8 cellular contexts compared by ENCODE assay signal in the genomic region with DNA sequence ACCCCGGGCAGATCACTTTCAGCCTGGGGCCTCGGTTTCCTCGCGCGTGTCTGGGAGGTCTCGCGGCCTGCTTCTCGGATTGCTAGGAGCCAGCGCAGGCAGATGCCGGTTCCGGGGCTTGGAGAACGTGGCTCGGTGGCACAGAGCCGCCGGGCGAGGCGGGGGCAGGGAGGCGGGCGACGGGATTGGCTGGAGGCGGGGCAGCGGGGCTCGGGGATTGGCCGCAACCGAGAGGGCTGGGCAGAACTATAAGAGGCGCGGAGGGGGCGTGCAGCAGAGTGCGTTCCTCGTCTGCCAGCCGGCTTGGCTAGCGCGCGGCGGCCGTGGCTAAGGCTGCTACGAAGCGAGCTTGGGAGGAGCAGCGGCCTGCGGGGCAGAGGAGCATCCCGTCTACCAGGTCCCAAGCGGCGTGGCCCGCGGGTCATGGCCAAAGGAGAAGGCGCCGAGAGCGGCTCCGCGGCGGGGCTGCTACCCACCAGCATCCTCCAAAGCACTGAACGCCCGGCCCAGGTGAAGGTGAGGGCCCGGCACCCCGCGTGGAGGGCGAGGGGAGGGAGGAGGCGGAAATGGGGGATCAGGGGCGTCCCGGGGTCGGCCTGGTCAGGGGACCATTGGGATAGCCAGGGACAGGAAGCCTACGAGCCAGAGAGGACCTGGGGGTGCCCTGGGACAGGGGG. TPM values are rescaled to one million over a fixed set of nuclear protein-coding genes. Genes with fewer than 3 reads are reported as not detected.
DNase-seq lines count a peak whose midpoint lies in the region; ATAC-seq and TF ChIP-seq lines count a peak whose summit lies in the region.

A gene (plus strand): TSS at position 276 of the 677 bp plus-strand sequence. CDS start 148 bp downstream, at position 424.

- H3K9me3 Mint-ChIP-seq in activated CD8-positive, alpha-beta T cell treated with anti-CD3 and anti-CD28 coated beads, Interleukin-2, amount 10 ng/mL, durations not matched to agents 7 days and 5 days (ENCODE audit: insufficient read depth), result no peaks in the 10 kb centered on the region

- POLR2A ChIA-PET in activated CD8-positive, alpha-beta T cell treated with anti-CD3 and anti-CD28 coated beads, Interleukin-2, amount 10 ng/mL, durations not matched to agents 7 days and 5 days (lab: Charles Lee), result interaction anchor here (0.9 to 1.9 kb wide), 2 partner anchors 18 to 85 kb away, joined by 3 to 8 read pairs; a partner anchor contains a TSS

- 0 to 1% methylated on average over 54 to 62 of the region's 62 CpGs for WGBS in lung, 2 donors

- H3K36me3 ChIP-seq in lung (ENCODE audit: control insufficient read depth in 2 of 2, insufficient read depth in 2 of 2, low read length in 2 of 2), result peaks cover 0 to 2% of the 10 kb centered on the region in 2 donors

- H3K4me3 Mint-ChIP-seq in activated CD8-positive, alpha-beta T cell treated with anti-CD3 and anti-CD28 coated beads, Interleukin-2, amount 10 ng/mL, durations not matched to agents 7 days and 5 days, result peak within 1 kb of the TSS; percentile 91

- peaks cover 0 to 6% of the 10 kb centered on the region in 2 donors for H3K4me1 ChIP-seq in lung (ENCODE audit: control insufficient read depth in 2 of 2, insufficient read depth in 2 of 2, low read length in 2 of 2)

- TF ChIP-seq CTCF in lung (IDR thresholded peaks at IDR 0.05; ENCODE audit: control extremely low read depth, extremely low read depth), result no peak

- CTCF ChIA-PET in activated CD8-positive, alpha-beta T cell treated with anti-CD3 and anti-CD28 coated beads, Interleukin-2, amount 10 ng/mL, durations not matched to agents 7 days and 5 days (lab: Charles Lee), result interaction anchor here (0.8 to 2.9 kb wide), 6 partner anchors 17 to 155 kb away, joined by 3 to 18 read pairs (median 4); no protein-coding TSS in a partner anchor

- ATAC-seq in HG03442 (IDR thresholded peaks at IDR 0.05; ENCODE audit: unreplicated experiment) (peak; percentile 75), lung (ENCODE audit: insufficient read depth, low FRiP score) (peak; percentile 89)
- peak; percentile 96 for ATAC-seq in activated CD8-positive, alpha-beta T cell treated with anti-CD3 and anti-CD28 coated beads, Interleukin-2, amount 10 ng/mL, durations not matched to agents 7 days and 5 days

- peak within 1 kb of the TSS; percentile 40 for H3K4me3 ChIP-seq in lung

- DNase-seq in AG08395 (ENCODE audit: low spot score), result peak; percentile 98
- DNase-seq in NCI-H526 treated with DMSO at 0.1 percent for 48 hours (lab: John Stamatoyannopoulos, UW), result peak; percentile 95
- peak; percentile 90 for DNase-seq in activated CD8-positive, alpha-beta T cell treated with anti-CD3 and anti-CD28 coated beads, Interleukin-2, amount 10 ng/mL, durations not matched to agents 7 days and 5 days
- peak; percentile 79 for DNase-seq in effector CD4-positive, alpha-beta T cell
- DNase-seq in lung (ENCODE audit: low spot score), result peak; percentile 95
- peak; percentile 86 to 95 (median 86) for DNase-seq in stimulated activated CD4-positive, alpha-beta T cell treated with anti-CD3 and anti-CD28 coated beads, TNF-alpha, amount 100 ng/mL, for 24 hours (ENCODE audit: low read depth in 3 of 3)

- peak; percentile 80 for TF ChIP-seq POLR2A in GM19099 (IDR thresholded peaks at IDR 0.05; ENCODE audit: extremely low read depth, insufficient read length, low read depth)

- peak within 1 kb of the TSS; percentile 81 for H3K27ac Mint-ChIP-seq in activated CD8-positive, alpha-beta T cell treated with anti-CD3 and anti-CD28 coated beads, Interleukin-2, amount 10 ng/mL, durations not matched to agents 7 days and 5 days

- H3K4me1 Mint-ChIP-seq in activated CD8-positive, alpha-beta T cell treated with anti-CD3 and anti-CD28 coated beads, Interleukin-2, amount 10 ng/mL, durations not matched to agents 7 days and 5 days (ENCODE audit: low read depth), result peaks cover 23% of the 10 kb centered on the region

- H3K27me3 ChIP-seq in lung (ENCODE audit: control insufficient read depth, insufficient read depth), result no peaks in the 10 kb centered on the region

- H3K27ac ChIP-seq in lung (ENCODE audit: low read depth in 1 of 2, low read length in 1 of 2), result peak within 1 kb of the TSS in 1 of 2 donors; percentile 79

- H3K9me3 ChIP-seq in lung (ENCODE audit: control insufficient read depth in 2 of 2, insufficient read depth in 1 of 2, low read length in 1 of 2), result no peaks in the 10 kb centered on the region

- peaks cover 2% of the 10 kb centered on the region for H3K27me3 Mint-ChIP-seq in activated CD8-positive, alpha-beta T cell treated with anti-CD3 and anti-CD28 coated beads, Interleukin-2, amount 10 ng/mL, durations not matched to agents 7 days and 5 days (ENCODE audit: low read depth)

- peaks cover 3% of the 10 kb centered on the region for H3K36me3 Mint-ChIP-seq in activated CD8-positive, alpha-beta T cell treated with anti-CD3 and anti-CD28 coated beads, Interleukin-2, amount 10 ng/mL, durations not matched to agents 7 days and 5 days (ENCODE audit: low read depth)

RNA-seq across cellular contexts. Expression of the gene that starts here (rescaled TPM):
- total RNA-seq in activated CD8-positive, alpha-beta T cell treated with anti-CD3 and anti-CD28 coated beads, Interleukin-2, amount 10 ng/mL, durations not matched to agents 7 days and 5 days, result 1 to 10 TPM; 4.1 TPM
- 100 to 1,000 TPM in 1 of 2 donors, 10 to 100 TPM in 1; 57.2 to 149 TPM for total RNA-seq in lung
- 100 to 1,000 TPM; 119 to 123 TPM for polyA plus RNA-seq in lung

Comparison
In these comparisons a context has a peak if more than half of its experiments do, and no peak if none do; other contexts are left out.
1. RNA of the gene that starts here (total RNA-seq): 57.2 to 149 TPM in lung; 4.1 TPM in activated CD8-positive, alpha-beta T cell treated with anti-CD3 and anti-CD28 coated beads, Interleukin-2, amount 10 ng/mL, durations not matched to agents 7 days and 5 days; every median in the first group is over 10 times any median in the second.
2. Peak in every context shown above with its lines, with median percentiles within 50 percentile points of each other: DNase-seq and ATAC-seq.